1 cellular context compared by ENCODE assay signal in the genomic region with DNA sequence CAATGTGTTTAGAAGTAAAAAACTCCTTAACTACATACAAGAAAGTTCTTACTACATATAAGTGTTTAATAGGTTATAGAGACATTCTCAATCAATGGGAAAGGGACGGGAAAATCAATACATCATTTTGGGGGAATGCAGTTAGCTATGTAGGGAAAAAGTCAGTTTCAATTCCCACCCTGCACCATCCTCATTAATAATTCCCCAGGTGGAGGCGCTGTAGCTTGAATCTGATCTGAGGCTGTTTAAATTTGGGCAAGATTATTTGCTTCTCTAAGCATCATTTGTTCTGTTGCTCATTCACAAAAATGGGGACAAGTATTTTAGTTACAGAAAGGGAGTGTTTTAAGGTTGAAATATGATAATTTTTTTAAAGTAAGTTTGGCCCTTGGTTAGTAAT.
TF ChIP-seq lines count a peak whose summit lies in the region.

No MANE protein-coding gene starts in this region.

TF ChIP-seq in HepG2, 621 proteins besides CTCF, POLR2A, EP300 and RAD21 (continued from another document):
- no peak for TF ChIP-seq NFAT5 (CRISPR knock-in tag; IDR thresholded peaks at IDR 0.05)
